ENCODE assay signal across 21 cellular contexts in genomic region chr5:33361781-33362180, GRCh38.
"Had no signal": no experiment of that assay in that cellular context is flagged by ENCODE, and none has a peak within 500 bp of the region (broad histone marks: within the 10 kb centered on the region; RNA-seq: fewer than 3 reads in every experiment).

No MANE protein-coding gene starts in this region.

- H3K9me3 ChIP-seq: adrenal gland, gastroesophageal sphincter, right atrium auricular region, upper lobe of right lung had no signal

- H3K4me3 Mint-ChIP-seq: activated T-cell treated with anti-CD3 and anti-CD28 coated beads, Interleukin-2, amount 50 U/mL, for 24 hours; activated T-helper 17 cell treated with anti-CD3 and anti-CD28 coated beads, Interleukin-2, amount 50 U/mL, for 72 hours; naive thymus-derived CD8-positive, alpha-beta T cell; WTC11 had no signal

- H3K27ac Mint-ChIP-seq: activated naive CD4-positive, alpha-beta T cell treated with anti-CD3 and anti-CD28 coated beads, Interleukin-2, amount 50 U/mL, for 72 hours; activated T-cell treated with anti-CD3 and anti-CD28 coated beads, Interleukin-2, amount 50 U/mL, for 24 hours; activated T-helper 17 cell treated with anti-CD3 and anti-CD28 coated beads, Interleukin-2, amount 50 U/mL, for 72 hours; naive thymus-derived CD8-positive, alpha-beta T cell; progenitor cell of endocrine pancreas; WTC11 had no signal

- H3K36me3 Mint-ChIP-seq: activated naive CD4-positive, alpha-beta T cell treated with anti-CD3 and anti-CD28 coated beads, Interleukin-2, amount 50 U/mL, for 72 hours; naive thymus-derived CD8-positive, alpha-beta T cell had no signal

- ATAC-seq: activated naive CD4-positive, alpha-beta T cell treated with anti-CD3 and anti-CD28 coated beads, Interleukin-2, amount 50 U/mL, for 72 hours; activated T-helper 17 cell treated with anti-CD3 and anti-CD28 coated beads, Interleukin-2, amount 50 U/mL, for 72 hours; gastroesophageal sphincter; left colon; naive thymus-derived CD8-positive, alpha-beta T cell; stimulated activated naive CD8-positive, alpha-beta T cell treated with anti-CD3 and anti-CD28 coated beads, Interleukin-15, Interleukin-2, amounts not matched to agents 100 U/mL and 50 U/mL, for 24 hours; WTC11 had no signal

- DNase-seq: activated CD8-positive, alpha-beta memory T cell treated with anti-CD3 and anti-CD28 coated beads for 24 hours; activated CD8-positive, alpha-beta memory T cell treated with anti-CD3 and anti-CD28 coated beads, Interleukin-2, amount 50 U/mL, for 4 hours; activated T-cell treated with anti-CD3 and anti-CD28 coated beads, Interleukin-2, amount 50 U/mL, for 24 hours; adrenal gland; cerebellar nuclear complex; effector CD8-positive, alpha-beta T cell; heart right ventricle; left colon; naive thymus-derived CD8-positive, alpha-beta T cell; stimulated activated CD4-positive, alpha-beta T cell treated with anti-CD3 and anti-CD28 coated beads, Interleukin-12 subunit alpha, Interleukin-12 subunit beta, amount 100 ng/mL, for 4 hours; stimulated activated CD4-positive, alpha-beta T cell treated with anti-CD3 and anti-CD28 coated beads, Interleukin-4, amount 100 ng/mL, for 4 hours; stimulated activated naive CD8-positive, alpha-beta T cell treated with anti-CD3 and anti-CD28 coated beads, Interleukin-15, Interleukin-2, amounts not matched to agents 100 U/mL and 50 U/mL, for 24 hours; T-helper 1 cell; upper lobe of right lung had no signal

- H3K4me1 Mint-ChIP-seq: activated T-helper 17 cell treated with anti-CD3 and anti-CD28 coated beads, Interleukin-2, amount 50 U/mL, for 72 hours had no signal

- H3K4me1 ChIP-seq: gastroesophageal sphincter had no signal

- H3K36me3 ChIP-seq: adrenal gland, gastroesophageal sphincter, heart right ventricle, right atrium auricular region, upper lobe of right lung had no signal

- H3K4me3 ChIP-seq: gastroesophageal sphincter, heart right ventricle, lung, right atrium auricular region, upper lobe of right lung had no signal

- H3K27me3 Mint-ChIP-seq: activated T-helper 17 cell treated with anti-CD3 and anti-CD28 coated beads, Interleukin-2, amount 50 U/mL, for 72 hours; progenitor cell of endocrine pancreas had no signal

- H3K27me3 ChIP-seq: adrenal gland, gastroesophageal sphincter, heart right ventricle, right atrium auricular region, upper lobe of right lung had no signal
